ENCODE assay signal across 13 cellular contexts in the genomic region with DNA sequence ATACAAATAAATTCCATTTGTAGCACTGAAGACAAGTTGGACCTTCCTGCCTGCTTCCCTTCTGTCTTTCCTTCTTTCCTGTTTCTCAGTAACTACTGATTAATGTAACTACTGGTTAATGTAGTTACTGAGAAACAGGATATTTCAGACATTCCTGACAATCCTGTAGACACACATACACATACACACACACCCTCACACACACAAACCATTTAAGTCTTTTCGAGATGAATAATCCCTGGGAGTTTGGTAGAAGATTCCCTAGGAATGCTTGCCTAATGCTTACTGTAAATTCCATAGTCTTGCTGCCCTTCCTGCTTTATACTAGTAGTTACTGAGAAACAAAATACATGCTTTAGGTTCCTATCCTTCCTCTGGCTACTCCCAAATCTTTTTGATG.
DNase-seq lines count a peak whose midpoint lies in the region; ATAC-seq and TF ChIP-seq lines count a peak whose summit lies in the region.
"Had no signal": no experiment of that assay in that cellular context is flagged by ENCODE, and none has a peak within 500 bp of the region (broad histone marks: within the 10 kb centered on the region; RNA-seq: fewer than 3 reads in every experiment).

No MANE protein-coding gene starts in this region.

- H3K27me3 ChIP-seq in testis = no peaks in the 10 kb centered on the region
- H3K27me3 ChIP-seq: tibial artery had no signal

- H3K36me3 ChIP-seq in testis (ENCODE audit: low read depth, missing control alignments) = no peaks in the 10 kb centered on the region

- no peaks in the 10 kb centered on the region for H3K4me1 ChIP-seq in testis
- H3K4me1 ChIP-seq: tibial artery had no signal

- WGBS in testis, 2 donors = 56 to 80% methylated on average over 1 of the region's 1 CpG

- H3K27ac ChIP-seq in epithelial cell of prostate = peak overlapping the region; percentile 18
- H3K27ac ChIP-seq in testis = no peak overlapping the region
- H3K27ac ChIP-seq: tibial artery had no signal

- no peak for TF ChIP-seq POLR2A in testis (IDR thresholded peaks at IDR 0.05)

- DNase-seq in AG20443 (ENCODE audit: low spot score) (peak; percentile 66), RPMI7951 (ENCODE audit: low read depth) (peak; percentile 20), epithelial cell of prostate (ENCODE audit: low read depth, low spot score) (no peak), myocyte (ENCODE audit: low read depth) (peak; percentile 33), testis (no peak), activated gamma-delta T cell treated with Interleukin-2 at 50 U/mL for 16 hours (no peak)
- DNase-seq: activated CD4-positive, alpha-beta T cell treated with anti-CD3 and anti-CD28 coated beads for 48 hours; effector memory CD8-positive, alpha-beta T cell; NCI-H1048; NCI-H748 treated with DMSO at 0.1 percent for 48 hours; tibial artery had no signal

- no peak for TF ChIP-seq CTCF in testis (IDR thresholded peaks at IDR 0.05)

- H3K9me3 ChIP-seq in testis = no peaks in the 10 kb centered on the region
- H3K9me3 ChIP-seq: tibial artery had no signal

- intact Hi-C loops in testis (cut with DNase I; ENCODE audit: low total_unique reads) = no loop called here

- no peak for ATAC-seq in GM18517 (IDR thresholded peaks at IDR 0.05; ENCODE audit: unreplicated experiment)
- ATAC-seq in GM19467 (IDR thresholded peaks at IDR 0.05; ENCODE audit: unreplicated experiment) = no peak
- ATAC-seq: effector memory CD8-positive, alpha-beta T cell had no signal

- no peak overlapping the region for H3K4me3 ChIP-seq in testis
- H3K4me3 ChIP-seq: tibial artery had no signal

Comparison
In these comparisons a context has a peak if more than half of its experiments do, and no peak if none do; other contexts are left out.
1. DNase-seq: peak in AG20443 (single experiment), RPMI7951 (single experiment) and myocyte (single experiment); none in epithelial cell of prostate (single experiment), testis (single experiment) and activated gamma-delta T cell treated with Interleukin-2 at 50 U/mL for 16 hours (single experiment).